In the genomic region with DNA sequence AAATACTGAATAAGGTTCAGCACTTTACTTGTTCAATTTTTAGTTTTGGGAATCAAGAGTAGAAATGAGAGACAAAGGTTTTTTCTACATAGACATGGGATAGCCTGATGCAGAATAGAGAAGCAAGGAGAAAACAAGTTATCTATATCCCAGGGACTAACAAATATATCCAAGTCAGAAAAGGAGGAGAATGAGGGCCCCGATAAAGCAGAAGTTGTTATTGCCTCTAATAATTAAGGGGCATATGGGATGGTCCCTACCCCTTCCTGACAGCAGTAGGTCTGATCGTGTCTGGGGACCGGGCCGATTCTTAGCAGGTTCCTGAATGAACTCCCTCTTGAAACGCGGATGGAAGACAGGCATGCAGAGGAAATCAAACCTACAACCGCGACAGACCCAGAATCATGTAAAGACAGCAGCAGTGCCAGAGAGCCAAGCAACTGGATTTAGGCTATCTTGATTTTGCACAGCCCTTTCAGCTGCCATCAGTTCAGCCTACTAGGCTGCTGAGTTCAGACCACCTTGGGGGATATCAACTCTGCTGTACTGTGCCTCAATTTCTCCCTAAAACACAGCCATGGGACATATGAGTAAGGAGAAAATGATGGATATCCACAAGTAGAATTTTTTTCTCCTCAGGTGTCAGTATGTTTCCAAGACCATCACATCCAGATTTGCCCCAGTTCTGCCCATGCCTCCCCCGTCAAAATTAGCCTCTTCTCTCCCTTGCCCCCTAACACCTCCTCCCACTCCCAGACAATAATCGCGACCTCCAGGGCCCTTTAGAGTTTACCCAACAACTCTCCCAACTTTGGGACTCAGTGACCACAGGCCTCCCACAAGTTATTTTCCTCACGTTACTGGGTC, we compare ENCODE assay signal across 8 cellular contexts. TPM values are rescaled to one million over a fixed set of nuclear protein-coding genes. Genes with fewer than 3 reads are reported as not detected.
A peak's percentile ranks its signal among the peaks of the same experiment; 100 is the strongest.
DNase-seq lines count a peak whose midpoint lies in the region; ATAC-seq and TF ChIP-seq lines count a peak whose summit lies in the region.

No MANE protein-coding gene starts in this region.

- H3K4me1 ChIP-seq in SJCRH30 (no peaks in the 10 kb centered on the region; the same call in 1 of the 2 replicates), gastroesophageal sphincter (peaks cover 3 to 33% (median 9%) of the 10 kb centered on the region in 3 donors)

- no peak for TF ChIP-seq EP300 in gastroesophageal sphincter (IDR thresholded peaks at IDR 0.05)

- DNase-seq in DMS53 (lab: John Stamatoyannopoulos, UW) (peak; percentile 12), DMS53 treated with DMSO at 0.1 percent for 48 hours (lab: John Stamatoyannopoulos, UW; ENCODE audit: unreplicated experiment) (no peak), SJCRH30 (peak in 1 of 2 experiments; percentile 23), NCI-H748 treated with DMSO at 0.1 percent for 48 hours (lab: John Stamatoyannopoulos, UW) (no peak), NCI-H2227 (lab: John Stamatoyannopoulos, UW; ENCODE audit: unreplicated experiment) (no peak), activated gamma-delta T cell treated with Interleukin-2 at 50 U/mL for 16 hours (no peak)

- peak overlapping the region; percentile 73 for H3K27ac ChIP-seq in SJCRH30
- peak overlapping the region; percentile 74 to 96 (median 88) for H3K27ac ChIP-seq in gastroesophageal sphincter
- H3K27ac ChIP-seq in skin epidermis, result peak overlapping the region in 20 of 21 experiments; percentile 72 to 95 (median 89)

- H3K27me3 ChIP-seq in SJCRH30, result no peaks in the 10 kb centered on the region
- no peaks in the 10 kb centered on the region for H3K27me3 ChIP-seq in gastroesophageal sphincter

- 6 to 24% methylated on average over 10 to 11 of the region's 12 CpGs for WGBS in gastroesophageal sphincter (ENCODE audit: low coverage in 1 of 2), 2 donors

- H3K4me3 ChIP-seq in SJCRH30 (peak overlapping the region; percentile 82), gastroesophageal sphincter (peak overlapping the region; percentile 65 to 78), skin epidermis (peak overlapping the region; percentile 73 to 94 (median 84))

- ATAC-seq in gastroesophageal sphincter, result no peak

- H3K36me3 ChIP-seq in SJCRH30, result peaks cover 16% of the 10 kb centered on the region
- H3K36me3 ChIP-seq in gastroesophageal sphincter, result peaks cover 0 to 38% of the 10 kb centered on the region in 2 donors

- H3K9me3 ChIP-seq in SJCRH30 (replicated peaks) (no peaks in the 10 kb centered on the region), gastroesophageal sphincter (no peaks in the 10 kb centered on the region)

- no peak for TF ChIP-seq POLR2A in gastroesophageal sphincter (IDR thresholded peaks at IDR 0.05)

- no peak for TF ChIP-seq CTCF in gastroesophageal sphincter (IDR thresholded peaks at IDR 0.05)

RNA-seq across cellular contexts. Expression of a gene that starts 0.7 kb away (rescaled TPM):
- total RNA-seq in SJCRH30 (2014; rRNA removed; shearing (Covaris generic)), result 104 and 113 TPM in 2 replicates
- total RNA-seq in gastroesophageal sphincter, result 10 to 100 TPM; 39.7 to 49.2 (median 43.2) TPM

RNA-seq across cellular contexts. Expression of a gene that starts 9.5 kb away (rescaled TPM):
- total RNA-seq in SJCRH30 (2014; rRNA removed; shearing (Covaris generic)), result 83.8 and 92.9 TPM in 2 replicates
- 100 to 1,000 TPM in 3 of 4 donors, 10 to 100 TPM in 1; 94.4 to 855 (median 368) TPM for total RNA-seq in gastroesophageal sphincter

RNA-seq across cellular contexts. Expression of a gene that starts 28.4 kb away (rescaled TPM):
- total RNA-seq in SJCRH30 (2014; rRNA removed; shearing (Covaris generic)), result 42.9 and 44.5 TPM in 2 replicates
- 10 to 100 TPM; 31.2 to 47.6 (median 43.1) TPM for total RNA-seq in gastroesophageal sphincter

RNA-seq across cellular contexts. Expression of a gene that starts 45.4 kb away (rescaled TPM):
- total RNA-seq in SJCRH30 (2014; rRNA removed; shearing (Covaris generic)), result not detected in 2 replicates
- under 1 TPM; 0.20 to 0.93 (median 0.47) TPM for total RNA-seq in gastroesophageal sphincter

RNA-seq across cellular contexts. Expression of a gene that starts 53.9 kb away (rescaled TPM):
- 41.1 and 47.3 TPM in 2 replicates for total RNA-seq in SJCRH30 (2014; rRNA removed; shearing (Covaris generic))
- 10 to 100 TPM in 3 of 4 donors, 1 to 10 TPM in 1; 8.8 to 27.0 (median 17.8) TPM for total RNA-seq in gastroesophageal sphincter
